ENCODE assay signal across 15 cellular contexts in genomic region chr13:42277618-42278276, GRCh38. TPM values are rescaled to one million over a fixed set of nuclear protein-coding genes. Genes with fewer than 3 reads are reported as not detected.
DNase-seq lines count a peak whose midpoint lies in the region; ATAC-seq and TF ChIP-seq lines count a peak whose summit lies in the region.
"Had no signal": no experiment of that assay in that cellular context is flagged by ENCODE, and none has a peak within 500 bp of the region (broad histone marks: within the 10 kb centered on the region; RNA-seq: fewer than 3 reads in every experiment).

No MANE protein-coding gene starts in this region.

- peaks cover 46% of the 10 kb centered on the region for H3K4me1 Mint-ChIP-seq in CD8-positive, alpha-beta T cell (ENCODE audit: low read depth)
- H3K4me1 Mint-ChIP-seq in activated B cell treated with CpG ODN at 0.5 μM for 24 hours (peaks cover 43% of the 10 kb centered on the region), immature natural killer cell (peaks cover 33 to 47% of the 10 kb centered on the region in 2 donors)

- H3K27me3 ChIP-seq in CD8-positive, alpha-beta T cell (ENCODE audit: insufficient read depth, low read length): no peaks in the 10 kb centered on the region
- H3K27me3 ChIP-seq: heart left ventricle, spleen had no signal

- POLR2A ChIA-PET in CD8-positive, alpha-beta T cell (lab: Charles Lee): no interaction called here
- POLR2A ChIA-PET in activated B cell treated with CpG ODN at 0.5 μM for 24 hours (lab: Charles Lee): interaction anchor here (1.1 kb wide), 1 partner anchor 100 kb away, joined by 3 read pairs; no protein-coding TSS in a partner anchor

- no peaks in the 10 kb centered on the region for H3K27me3 Mint-ChIP-seq in CD8-positive, alpha-beta T cell (ENCODE audit: low read depth)
- H3K27me3 Mint-ChIP-seq in activated B cell treated with CpG ODN at 0.5 μM for 24 hours (no peaks in the 10 kb centered on the region), immature natural killer cell (ENCODE audit: low read depth in 3 of 3) (peaks cover 0 to under 1% (median 0%) of the 10 kb centered on the region in 3 donors)

- no peak for TF ChIP-seq CTCF in CD8-positive, alpha-beta T cell (IDR thresholded peaks at IDR 0.05)
- no peak for TF ChIP-seq CTCF in GM12865 (IDR thresholded peaks at IDR 0.05; ENCODE audit: insufficient read depth, low read depth, low read length, missing control alignments)
- no peak for TF ChIP-seq CTCF in activated B cell treated with CpG ODN at 0.5 μM for 24 hours (IDR thresholded peaks at IDR 0.05)

- CTCF ChIA-PET in CD8-positive, alpha-beta T cell (lab: Charles Lee): no interaction called here
- CTCF ChIA-PET in activated B cell treated with CpG ODN at 0.5 μM for 24 hours (lab: Charles Lee): no interaction called here

- H3K9me3 Mint-ChIP-seq in CD8-positive, alpha-beta T cell: no peaks in the 10 kb centered on the region
- H3K9me3 Mint-ChIP-seq in activated B cell treated with CpG ODN at 0.5 μM for 24 hours (peaks cover 5% of the 10 kb centered on the region), immature natural killer cell (no peaks in the 10 kb centered on the region)

- intact Hi-C loops in CD8-positive, alpha-beta T cell (cut with DNase I, micrococcal nuclease): loop anchor here (10.0 kb wide), 5 partner anchors 223 to 1503 kb away; partner anchors contain the start of genes MRPS31 (in 1 of the 2) and WBP4 (in 1 of the 2)
- intact Hi-C loops in activated B cell treated with CpG ODN at 0.5 μM for 24 hours (cut with micrococcal nuclease) (loop anchor here (5.0 to 10.0 kb wide), 4 partner anchors 35 to 1997 kb away; partner anchors contain the start of gene ELF1), Right ventricle myocardium superior (cut with DNase I) (no loop called here)

- ATAC-seq in CD8-positive, alpha-beta T cell: no peak
- ATAC-seq in activated B cell treated with CpG ODN at 0.5 μM for 24 hours (ENCODE audit: low read depth) (no peak), GM21529 (IDR thresholded peaks at IDR 0.05; ENCODE audit: unreplicated experiment) (no peak), Right ventricle myocardium superior (ENCODE audit: poor library complexity) (no peak)
- ATAC-seq: heart left ventricle, SK-N-SH treated with all-trans-retinoic acid at 6 μM for 48 hours had no signal

- H3K4me1 ChIP-seq in CD8-positive, alpha-beta T cell (ENCODE audit: insufficient read depth, low read length): peaks cover 48% of the 10 kb centered on the region

- H3K36me3 Mint-ChIP-seq in CD8-positive, alpha-beta T cell: peaks cover 9% of the 10 kb centered on the region
- peaks cover 8% of the 10 kb centered on the region for H3K36me3 Mint-ChIP-seq in activated B cell treated with CpG ODN at 0.5 μM for 24 hours (ENCODE audit: low read depth)
- H3K36me3 Mint-ChIP-seq in immature natural killer cell: no peaks in the 10 kb centered on the region

- no peaks in the 10 kb centered on the region for H3K9me3 ChIP-seq in CD8-positive, alpha-beta T cell (ENCODE audit: low read length)
- H3K9me3 ChIP-seq: heart left ventricle, spleen had no signal

- peak overlapping the region; percentile 1 for H3K27ac Mint-ChIP-seq in CD8-positive, alpha-beta T cell
- H3K27ac Mint-ChIP-seq in activated B cell treated with CpG ODN at 0.5 μM for 24 hours (peak overlapping the region; percentile 24), immature natural killer cell (peak overlapping the region in 4 of 6 donors; percentile 3 to 67 (median 18))

- no peak for DNase-seq in CD8-positive, alpha-beta T cell
- peak; percentile 38 for DNase-seq in GM12865 (ENCODE audit: low read depth)
- no peak for DNase-seq in activated B cell treated with CpG ODN at 0.5 μM for 24 hours
- DNase-seq in immature natural killer cell: no peak
- no peak for DNase-seq in NCI-H2107 (lab: John Stamatoyannopoulos, UW)
- DNase-seq in activated CD8-positive, alpha-beta memory T cell treated with anti-CD3 and anti-CD28 coated beads, Interleukin-2, amount 50 U/mL, for 48 hours: no peak
- DNase-seq in Right ventricle myocardium superior: no peak
- DNase-seq: activated CD4-positive, CD25-positive, alpha-beta regulatory T cell; heart left ventricle; KBM-7; NCI-H1436; NCI-H226; spleen had no signal

- peak overlapping the region; percentile 2 for H3K4me3 Mint-ChIP-seq in CD8-positive, alpha-beta T cell
- H3K4me3 Mint-ChIP-seq in activated B cell treated with CpG ODN at 0.5 μM for 24 hours: peak overlapping the region; percentile 8
- no peak overlapping the region for H3K4me3 Mint-ChIP-seq in immature natural killer cell

- H3K4me3 ChIP-seq in CD8-positive, alpha-beta T cell (ENCODE audit: low read depth, low read length): no peak overlapping the region
- peak overlapping the region; percentile 98 for H3K4me3 ChIP-seq in GM12865 (ENCODE audit: low read depth, low read length)
- H3K4me3 ChIP-seq: heart left ventricle, spleen had no signal

- H3K27ac ChIP-seq in CD8-positive, alpha-beta T cell (ENCODE audit: low read depth, low read length): no peak overlapping the region
- H3K27ac ChIP-seq: heart left ventricle had no signal

- H3K36me3 ChIP-seq in CD8-positive, alpha-beta T cell (ENCODE audit: insufficient read depth, low read length): no peaks in the 10 kb centered on the region
- H3K36me3 ChIP-seq: heart left ventricle, spleen had no signal

RNA-seq across cellular contexts. Expression of gene AKAP11, which starts 5.8 kb away (rescaled TPM):
- total RNA-seq in CD8-positive, alpha-beta T cell: 10 to 100 TPM; 14.7 to 15.3 TPM
- total RNA-seq in activated B cell treated with CpG ODN at 0.5 μM for 24 hours (37.1 and 42.8 TPM in 2 replicates), Right ventricle myocardium superior (20.7 TPM)
- polyA plus RNA-seq in immature natural killer cell: 1 to 10 TPM; 1.8 to 4.0 (median 2.9) TPM

Comparison
In these comparisons a context has a peak if more than half of its experiments do, and no peak if none do; other contexts are left out.
1. H3K4me3 Mint-ChIP-seq: peak in CD8-positive, alpha-beta T cell (single experiment) and activated B cell treated with CpG ODN at 0.5 μM for 24 hours (single experiment); none in immature natural killer cell (0 of 5).
2. Peak in every context shown above with its lines, with median percentiles within 50 percentile points of each other: H3K27ac Mint-ChIP-seq.